8 cellular contexts compared by ENCODE assay signal in genomic region chr6:27478706-27479318, GRCh38. TPM values are rescaled to one million over a fixed set of nuclear protein-coding genes. Genes with fewer than 3 reads are reported as not detected.
DNase-seq lines count a peak whose midpoint lies in the region; ATAC-seq, FAIRE-seq and TF ChIP-seq lines count a peak whose summit lies in the region.

No MANE protein-coding gene starts in this region.

- peak overlapping the region; percentile 71 for H3K27ac ChIP-seq in A673 (ENCODE audit: low read depth, low read length, poor library complexity, severe bottlenecking)

- TF ChIP-seq CTCF in A673 (conservative IDR thresholded peaks at IDR 0.05; ENCODE audit: low read depth, low read length) (no peak), WTC11 (IDR thresholded peaks at IDR 0.05) (no peak)

- H3K36me3 Mint-ChIP-seq in WTC11: no peaks in the 10 kb centered on the region
- peaks cover 3% of the 10 kb centered on the region for H3K36me3 Mint-ChIP-seq in central memory CD8-positive, alpha-beta T cell (ENCODE audit: insufficient read depth)

- H3K27me3 ChIP-seq in A673 (replicated peaks; ENCODE audit: insufficient read depth, low read depth, low read length, poor library complexity): no peaks in the 10 kb centered on the region

- peak overlapping the region; percentile 62 for H3K4me3 ChIP-seq in A673 (ENCODE audit: low read depth, low read length, poor library complexity, severe bottlenecking)

- no peak overlapping the region for H3K4me3 Mint-ChIP-seq in WTC11
- H3K4me3 Mint-ChIP-seq in central memory CD8-positive, alpha-beta T cell: no peak overlapping the region

- H3K4me1 Mint-ChIP-seq in WTC11: peaks cover 19% of the 10 kb centered on the region
- no peaks in the 10 kb centered on the region for H3K4me1 Mint-ChIP-seq in central memory CD8-positive, alpha-beta T cell

- peaks cover 3% of the 10 kb centered on the region; the same call in 1 of the 2 replicates for H3K27me3 Mint-ChIP-seq in WTC11 (ENCODE audit: low read depth)
- no peaks in the 10 kb centered on the region for H3K27me3 Mint-ChIP-seq in central memory CD8-positive, alpha-beta T cell

- CTCF ChIA-PET in A673 (lab: Charles Lee): no interaction called here
- CTCF ChIA-PET in WTC11 (lab: Charles Lee): interaction anchor here (1.0 to 1.2 kb wide), 5 partner anchors 74 to 293 kb away, joined by 3 to 4 read pairs (median 3); partner anchors contain the start of gene POM121L2

- no peaks in the 10 kb centered on the region for H3K9me3 Mint-ChIP-seq in WTC11
- no peaks in the 10 kb centered on the region for H3K9me3 Mint-ChIP-seq in central memory CD8-positive, alpha-beta T cell

- ATAC-seq in GM18861 (IDR thresholded peaks at IDR 0.05; ENCODE audit: unreplicated experiment) (peak; percentile 41), HG03103 (IDR thresholded peaks at IDR 0.05; ENCODE audit: low read depth, unreplicated experiment) (peak; percentile 59), WTC11 (peak; percentile 80)
- ATAC-seq in central memory CD8-positive, alpha-beta T cell (replicated peaks; ENCODE audit: extremely low read depth, poor library complexity, severe bottlenecking): peak; percentile 66

- POLR2A ChIA-PET in A673 (lab: Charles Lee; ENCODE audit: low non-redundant PET): no interaction called here
- POLR2A ChIA-PET in WTC11 (lab: Charles Lee): interaction anchor here (1.0 to 1.1 kb wide), 3 partner anchors 17 to 339 kb away, joined by 3 to 4 read pairs (median 4); no protein-coding TSS in a partner anchor

- H3K9me3 ChIP-seq in A673 (ENCODE audit: low read depth, low read length, poor library complexity, severe bottlenecking): no peaks in the 10 kb centered on the region

- peaks cover 4% of the 10 kb centered on the region for H3K4me1 ChIP-seq in A673 (ENCODE audit: insufficient read depth, low read length, poor library complexity, severe bottlenecking)

- no TSS peak for BruUV-seq in A673 (replicated peaks; lab: Mats Ljungman, UMichigan)

- peak; percentile 92 for DNase-seq in A673 (ENCODE audit: low spot score)
- DNase-seq in NCI-H2196 (lab: John Stamatoyannopoulos, UW; ENCODE audit: unreplicated experiment): peak; percentile 74
- peak; percentile 93 for DNase-seq in WTC11 (ENCODE audit: low spot score)
- DNase-seq in central memory CD8-positive, alpha-beta T cell (ENCODE audit: low spot score in 2 of 2): peak; percentile 93
- peak; percentile 81 for DNase-seq in stimulated activated CD4-positive, alpha-beta T cell treated with anti-CD3 and anti-CD28 coated beads, Interleukin-12 subunit alpha, Interleukin-12 subunit beta, amount 100 ng/mL, for 4 hours

- H3K36me3 ChIP-seq in A673 (ENCODE audit: insufficient read depth, low read length, poor library complexity, severe bottlenecking): no peaks in the 10 kb centered on the region

- no peak overlapping the region for H3K27ac Mint-ChIP-seq in WTC11
- no peak overlapping the region for H3K27ac Mint-ChIP-seq in central memory CD8-positive, alpha-beta T cell (ENCODE audit: low read depth)

- intact Hi-C loops in A673 (cut with micrococcal nuclease; ENCODE audit: unreplicated experiment): loop anchor here (2.0 to 10.0 kb wide), 5 partner anchors 68 to 304 kb away; no protein-coding TSS in a partner anchor

- FAIRE-seq in islet of Langerhans (lab: Jason Lieb, UNC): peak; percentile 84

TF ChIP-seq in WTC11, 78 proteins besides CTCF, POLR2A, EP300 and RAD21:
- TF ChIP-seq ETV6 (CRISPR knock-in tag; IDR thresholded peaks at IDR 0.05) (peak; percentile 66; the same call in 1 of the 2 replicates), ZNF425 (CRISPR knock-in tag; conservative IDR thresholded peaks at IDR 0.05) (no peak), RORB (CRISPR knock-in tag; IDR thresholded peaks at IDR 0.05) (0 out of 2 replicates have a peak, but pooled peaks have one; percentile 20), SP1 (CRISPR knock-in tag; conservative IDR thresholded peaks at IDR 0.05) (0 out of 2 replicates have a peak, but pooled peaks have one; percentile 43)
- TF ChIP-seq, protein P1, sequence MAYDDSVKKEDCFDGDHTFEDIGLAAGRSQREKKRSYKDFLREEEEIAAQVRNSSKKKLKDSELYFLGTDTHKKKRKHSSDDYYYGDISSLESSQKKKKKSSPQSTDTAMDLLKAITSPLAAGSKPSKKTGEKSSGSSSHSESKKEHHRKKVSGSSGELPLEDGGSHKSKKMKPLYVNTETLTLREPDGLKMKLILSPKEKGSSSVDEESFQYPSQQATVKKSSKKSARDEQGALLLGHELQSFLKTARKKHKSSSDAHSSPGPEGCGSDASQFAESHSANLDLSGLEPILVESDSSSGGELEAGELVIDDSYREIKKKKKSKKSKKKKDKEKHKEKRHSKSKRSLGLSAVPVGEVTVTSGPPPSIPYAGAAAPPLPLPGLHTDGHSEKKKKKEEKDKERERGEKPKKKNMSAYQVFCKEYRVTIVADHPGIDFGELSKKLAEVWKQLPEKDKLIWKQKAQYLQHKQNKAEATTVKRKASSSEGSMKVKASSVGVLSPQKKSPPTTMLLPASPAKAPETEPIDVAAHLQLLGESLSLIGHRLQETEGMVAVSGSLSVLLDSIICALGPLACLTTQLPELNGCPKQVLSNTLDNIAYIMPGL (CRISPR knock-in tag; IDR thresholded peaks at IDR 0.05): peak; percentile 91
- TF ChIP-seq, protein P2, sequence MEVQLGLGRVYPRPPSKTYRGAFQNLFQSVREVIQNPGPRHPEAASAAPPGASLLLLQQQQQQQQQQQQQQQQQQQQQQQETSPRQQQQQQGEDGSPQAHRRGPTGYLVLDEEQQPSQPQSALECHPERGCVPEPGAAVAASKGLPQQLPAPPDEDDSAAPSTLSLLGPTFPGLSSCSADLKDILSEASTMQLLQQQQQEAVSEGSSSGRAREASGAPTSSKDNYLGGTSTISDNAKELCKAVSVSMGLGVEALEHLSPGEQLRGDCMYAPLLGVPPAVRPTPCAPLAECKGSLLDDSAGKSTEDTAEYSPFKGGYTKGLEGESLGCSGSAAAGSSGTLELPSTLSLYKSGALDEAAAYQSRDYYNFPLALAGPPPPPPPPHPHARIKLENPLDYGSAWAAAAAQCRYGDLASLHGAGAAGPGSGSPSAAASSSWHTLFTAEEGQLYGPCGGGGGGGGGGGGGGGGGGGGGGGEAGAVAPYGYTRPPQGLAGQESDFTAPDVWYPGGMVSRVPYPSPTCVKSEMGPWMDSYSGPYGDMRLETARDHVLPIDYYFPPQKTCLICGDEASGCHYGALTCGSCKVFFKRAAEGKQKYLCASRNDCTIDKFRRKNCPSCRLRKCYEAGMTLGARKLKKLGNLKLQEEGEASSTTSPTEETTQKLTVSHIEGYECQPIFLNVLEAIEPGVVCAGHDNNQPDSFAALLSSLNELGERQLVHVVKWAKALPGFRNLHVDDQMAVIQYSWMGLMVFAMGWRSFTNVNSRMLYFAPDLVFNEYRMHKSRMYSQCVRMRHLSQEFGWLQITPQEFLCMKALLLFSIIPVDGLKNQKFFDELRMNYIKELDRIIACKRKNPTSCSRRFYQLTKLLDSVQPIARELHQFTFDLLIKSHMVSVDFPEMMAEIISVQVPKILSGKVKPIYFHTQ (CRISPR knock-in tag; IDR thresholded peaks at IDR 0.05): no peak

RNA-seq across cellular contexts. Expression of gene ZNF184, which starts 5.9 kb away (rescaled TPM):
- total RNA-seq in A673 (2021): 16.8 and 19.1 TPM in 2 replicates
- 6.7 to 7.1 TPM (median 7.0 TPM) in 3 replicates for total RNA-seq in WTC11 (2021)

Comparison
In these comparisons a context has a peak if more than half of its experiments do, and no peak if none do; other contexts are left out.
1. Peak in every context shown above with its lines: DNase-seq, ATAC-seq, H3K4me3 ChIP-seq and H3K27ac ChIP-seq.